ENCODE assay signal across 2 cellular contexts in the genomic region with DNA sequence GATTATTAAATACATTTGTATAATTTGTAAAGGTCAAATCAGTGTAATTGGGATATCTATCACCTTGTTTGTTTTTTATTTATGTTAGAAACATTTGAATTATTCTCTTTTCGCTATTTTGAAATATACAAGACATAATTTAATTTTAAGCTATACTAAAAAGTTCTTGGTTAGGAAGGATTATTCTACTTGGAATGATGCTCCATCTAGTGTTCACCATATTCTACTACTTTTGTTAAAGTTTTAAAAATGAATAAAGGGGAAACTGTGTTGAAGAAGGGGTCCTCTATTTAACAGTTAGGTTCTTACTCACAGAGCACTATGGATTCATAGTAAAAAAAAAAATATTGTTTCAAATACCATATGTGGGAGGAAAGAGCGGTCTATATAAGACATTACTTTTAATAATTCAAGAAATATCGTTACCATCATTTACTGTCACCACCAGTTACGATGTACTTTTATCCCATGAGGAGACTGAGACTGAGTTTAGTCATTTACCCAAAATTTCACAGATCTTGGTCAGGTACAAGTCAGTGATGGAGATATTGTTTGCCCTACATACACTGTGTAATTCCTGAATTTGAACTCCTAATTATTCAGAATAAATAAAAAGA.
A peak's percentile ranks its signal among the peaks of the same experiment; 100 is the strongest.
TF ChIP-seq lines count a peak whose summit lies in the region.

No MANE protein-coding gene starts in this region.

TF ChIP-seq in IMR-90, 13 proteins besides CTCF, POLR2A, EP300 and RAD21:
- TF ChIP-seq FOS (IDR thresholded peaks at IDR 0.05; ENCODE audit: low read depth, low read length), result no peak
- peak; percentile 73; the same call in 1 of the 2 replicates for TF ChIP-seq SMC3 (IDR thresholded peaks at IDR 0.05; ENCODE audit: low read depth, low read length)
- TF ChIP-seq, protein P1, sequence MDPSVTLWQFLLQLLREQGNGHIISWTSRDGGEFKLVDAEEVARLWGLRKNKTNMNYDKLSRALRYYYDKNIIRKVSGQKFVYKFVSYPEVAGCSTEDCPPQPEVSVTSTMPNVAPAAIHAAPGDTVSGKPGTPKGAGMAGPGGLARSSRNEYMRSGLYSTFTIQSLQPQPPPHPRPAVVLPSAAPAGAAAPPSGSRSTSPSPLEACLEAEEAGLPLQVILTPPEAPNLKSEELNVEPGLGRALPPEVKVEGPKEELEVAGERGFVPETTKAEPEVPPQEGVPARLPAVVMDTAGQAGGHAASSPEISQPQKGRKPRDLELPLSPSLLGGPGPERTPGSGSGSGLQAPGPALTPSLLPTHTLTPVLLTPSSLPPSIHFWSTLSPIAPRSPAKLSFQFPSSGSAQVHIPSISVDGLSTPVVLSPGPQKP (IDR thresholded peaks at IDR 0.05; ENCODE audit: borderline replicate concordance, low read depth, low read length), result no peak
TF ChIP-seq in IMR-90: peak in this region for 1.

TF ChIP-seq in HepG2, 621 proteins besides CTCF, POLR2A, EP300 and RAD21:
- TF ChIP-seq SMC3 (IDR thresholded peaks at IDR 0.05; ENCODE audit: low read length), result peak; percentile 35
- no peak for TF ChIP-seq ZNF558 (CRISPR knock-in tag; IDR thresholded peaks at IDR 0.05; ENCODE audit: borderline replicate concordance)
- peak; percentile 51 for TF ChIP-seq STAG1 (CRISPR knock-in tag; IDR thresholded peaks at IDR 0.05)
